In genomic region chr1:184438363-184438762, GRCh38 we compare ENCODE assay signal across 30 cellular contexts.
"Had no signal": no experiment of that assay in that cellular context is flagged by ENCODE, and none has a peak within 500 bp of the region (broad histone marks: within the 10 kb centered on the region; RNA-seq: fewer than 3 reads in every experiment).

No MANE protein-coding gene starts in this region.

- H3K4me3 Mint-ChIP-seq: activated CD4-positive, alpha-beta memory T cell treated with anti-CD3 and anti-CD28 coated beads for 36 hours; activated CD4-positive, alpha-beta T cell treated with anti-CD3 and anti-CD28 coated beads for 36 hours; activated CD4-positive, alpha-beta T cell treated with anti-CD3 and anti-CD28 coated beads, Interleukin-2, amount 10 ng/mL, durations not matched to agents 24 days and 14 days; activated CD8-positive, alpha-beta memory T cell treated with anti-CD3 and anti-CD28 coated beads, Interleukin-2, amount 10 ng/mL, durations not matched to agents 7 days and 5 days; activated CD8-positive, alpha-beta T cell treated with anti-CD3 and anti-CD28 coated beads, Interleukin-2, amount 10 ng/mL, durations not matched to agents 7 days and 5 days; activated naive CD4-positive, alpha-beta T cell treated with anti-CD3 and anti-CD28 coated beads, Interleukin-2, amount 10 ng/mL, durations not matched to agents 7 days and 5 days; activated naive CD8-positive, alpha-beta T cell treated with anti-CD3 and anti-CD28 coated beads, Interleukin-2, amount 10 ng/mL, durations not matched to agents 7 days and 5 days; activated T-helper 1 cell treated with anti-CD3 and anti-CD28 coated beads, Interleukin-12 subunit alpha, Interleukin-12 subunit beta, Interleukin-2, Interleukin-4 antibody, amounts not matched to agents 30 ng/mL and 10 ng/mL and 1 ng/mL, durations not matched to agents 14 hours and 24 hours and 36 hours; brain; central memory CD8-positive, alpha-beta T cell; dendritic cell treated with granulocyte-macrophage colony-stimulating factor and Interleukin-4, amounts not matched to agents 40 ng/mL and 50 ng/mL, for 4 days; endodermal cell had no signal

- H3K27ac ChIP-seq: ascending aorta, breast epithelium, cardiac muscle cell, coronary artery, dorsolateral prefrontal cortex had no signal

- H3K36me3 ChIP-seq: ascending aorta, breast epithelium, cardiac muscle cell had no signal

- H3K36me3 Mint-ChIP-seq: activated CD4-positive, alpha-beta memory T cell treated with anti-CD3 and anti-CD28 coated beads for 36 hours; activated CD8-positive, alpha-beta memory T cell treated with anti-CD3 and anti-CD28 coated beads, Interleukin-2, amount 10 ng/mL, durations not matched to agents 7 days and 5 days; activated naive CD4-positive, alpha-beta T cell treated with anti-CD3 and anti-CD28 coated beads, Interleukin-2, amount 10 ng/mL, durations not matched to agents 7 days and 5 days; activated naive CD4-positive, alpha-beta T cell treated with anti-CD3 and anti-CD28 coated beads, Interleukin-2, amount 50 U/mL, for 72 hours; activated naive CD8-positive, alpha-beta T cell treated with anti-CD3 and anti-CD28 coated beads, Interleukin-2, amount 10 ng/mL, durations not matched to agents 7 days and 5 days had no signal

- H3K4me1 Mint-ChIP-seq: activated CD4-positive, alpha-beta T cell treated with anti-CD3 and anti-CD28 coated beads for 36 hours; activated CD4-positive, alpha-beta T cell treated with anti-CD3 and anti-CD28 coated beads, Interleukin-2, amount 10 ng/mL, durations not matched to agents 24 days and 14 days; activated CD8-positive, alpha-beta memory T cell treated with anti-CD3 and anti-CD28 coated beads, Interleukin-2, amount 10 ng/mL, durations not matched to agents 7 days and 5 days; activated naive CD4-positive, alpha-beta T cell treated with anti-CD3 and anti-CD28 coated beads, Interleukin-2, amount 10 ng/mL, durations not matched to agents 7 days and 5 days; activated naive CD8-positive, alpha-beta T cell treated with anti-CD3 and anti-CD28 coated beads, Interleukin-2, amount 10 ng/mL, durations not matched to agents 7 days and 5 days had no signal

- H3K4me3 ChIP-seq: ascending aorta, breast epithelium, cardiac muscle cell, coronary artery, dorsolateral prefrontal cortex had no signal

- ATAC-seq: activated CD4-positive, alpha-beta T cell treated with anti-CD3 and anti-CD28 coated beads for 36 hours; activated CD8-positive, alpha-beta memory T cell treated with anti-CD3 and anti-CD28 coated beads, Interleukin-2, amount 10 ng/mL, durations not matched to agents 7 days and 5 days; activated CD8-positive, alpha-beta T cell treated with anti-CD3 and anti-CD28 coated beads, Interleukin-2, amount 10 ng/mL, durations not matched to agents 7 days and 5 days; activated naive CD4-positive, alpha-beta T cell treated with anti-CD3 and anti-CD28 coated beads, Interleukin-2, amount 50 U/mL, for 72 hours; esophagus mucosa had no signal

- H3K27me3 ChIP-seq: ascending aorta, breast epithelium, cardiac muscle cell, dorsolateral prefrontal cortex had no signal

- DNase-seq: activated CD4-positive, alpha-beta memory T cell treated with anti-CD3 and anti-CD28 coated beads for 36 hours; activated CD4-positive, alpha-beta T cell treated with anti-CD3 and anti-CD28 coated beads for 36 hours; activated CD4-positive, alpha-beta T cell treated with anti-CD3 and anti-CD28 coated beads, Interleukin-2, amount 10 ng/mL, durations not matched to agents 24 days and 14 days; activated CD4-positive, CD25-positive, alpha-beta regulatory T cell; activated CD4-positive, CD25-positive, alpha-beta regulatory T cell treated with anti-CD3 and anti-CD28 coated beads, Interleukin-2, amount 50 U/mL, for 72 hours; activated CD8-positive, alpha-beta memory T cell treated with anti-CD3 and anti-CD28 coated beads, Interleukin-2, amount 10 ng/mL, durations not matched to agents 7 days and 5 days; activated CD8-positive, alpha-beta memory T cell treated with anti-CD3 and anti-CD28 coated beads, Interleukin-2, amount 50 U/mL, for 4 hours; activated CD8-positive, alpha-beta T cell treated with anti-CD3 and anti-CD28 coated beads, Interleukin-2, amount 10 ng/mL, durations not matched to agents 7 days and 5 days; activated gamma-delta T cell; activated naive CD4-positive, alpha-beta T cell; activated naive CD4-positive, alpha-beta T cell treated with anti-CD3 and anti-CD28 coated beads, Interleukin-2, amount 10 ng/mL, durations not matched to agents 7 days and 5 days; activated naive CD8-positive, alpha-beta T cell treated with anti-CD3 and anti-CD28 coated beads, Interleukin-2, amount 10 ng/mL, durations not matched to agents 7 days and 5 days; activated T-cell treated with anti-CD3 and anti-CD28 coated beads, Interleukin-2, amount 50 U/mL, for 1 hour; activated T-cell treated with anti-CD3 and anti-CD28 coated beads, Interleukin-2, amount 50 U/mL, for 48 hours; dorsolateral prefrontal cortex; effector memory CD4-positive, alpha-beta T cell; endodermal cell; foreskin fibroblast; T-helper 2 cell had no signal

- H3K9me3 ChIP-seq: ascending aorta, breast epithelium had no signal

- H3K9me3 Mint-ChIP-seq: activated CD4-positive, alpha-beta memory T cell treated with anti-CD3 and anti-CD28 coated beads for 36 hours; activated CD4-positive, alpha-beta T cell treated with anti-CD3 and anti-CD28 coated beads, Interleukin-2, amount 10 ng/mL, durations not matched to agents 24 days and 14 days; activated naive CD4-positive, alpha-beta T cell treated with anti-CD3 and anti-CD28 coated beads, Interleukin-2, amount 10 ng/mL, durations not matched to agents 7 days and 5 days; activated naive CD4-positive, alpha-beta T cell treated with anti-CD3 and anti-CD28 coated beads, Interleukin-2, amount 50 U/mL, for 72 hours; activated naive CD8-positive, alpha-beta T cell treated with anti-CD3 and anti-CD28 coated beads, Interleukin-2, amount 10 ng/mL, durations not matched to agents 7 days and 5 days; activated T-helper 1 cell treated with anti-CD3 and anti-CD28 coated beads, Interleukin-12 subunit alpha, Interleukin-12 subunit beta, Interleukin-2, Interleukin-4 antibody, amounts not matched to agents 30 ng/mL and 10 ng/mL and 1 ng/mL, durations not matched to agents 14 hours and 24 hours and 36 hours; activated T-helper 2 cell treated with anti-CD3 and anti-CD28 coated beads, Interferon-gamma antibody, Interleukin-2, Interleukin-4, amounts not matched to agents 10 μg/mL and 5 μg/mL and 100 μg/mL, durations not matched to agents 14 hours and 24 hours and 36 hours; central memory CD8-positive, alpha-beta T cell; dendritic cell treated with granulocyte-macrophage colony-stimulating factor and Interleukin-4, amounts not matched to agents 40 ng/mL and 50 ng/mL, for 4 days had no signal

- H3K4me1 ChIP-seq: ascending aorta, breast epithelium had no signal

- H3K27me3 Mint-ChIP-seq: activated CD4-positive, alpha-beta T cell treated with anti-CD3 and anti-CD28 coated beads for 36 hours; activated CD4-positive, alpha-beta T cell treated with anti-CD3 and anti-CD28 coated beads, Interleukin-2, amount 10 ng/mL, durations not matched to agents 24 days and 14 days; activated naive CD4-positive, alpha-beta T cell treated with anti-CD3 and anti-CD28 coated beads, Interleukin-2, amount 10 ng/mL, durations not matched to agents 7 days and 5 days; activated naive CD8-positive, alpha-beta T cell treated with anti-CD3 and anti-CD28 coated beads, Interleukin-2, amount 10 ng/mL, durations not matched to agents 7 days and 5 days; brain; central memory CD8-positive, alpha-beta T cell; dendritic cell treated with granulocyte-macrophage colony-stimulating factor and Interleukin-4, amounts not matched to agents 40 ng/mL and 50 ng/mL, for 4 days had no signal

- H3K27ac Mint-ChIP-seq: activated CD4-positive, alpha-beta memory T cell treated with anti-CD3 and anti-CD28 coated beads for 36 hours; activated CD4-positive, alpha-beta T cell treated with anti-CD3 and anti-CD28 coated beads for 36 hours; activated CD4-positive, alpha-beta T cell treated with anti-CD3 and anti-CD28 coated beads, Interleukin-2, amount 10 ng/mL, durations not matched to agents 24 days and 14 days; activated CD8-positive, alpha-beta memory T cell treated with anti-CD3 and anti-CD28 coated beads, Interleukin-2, amount 10 ng/mL, durations not matched to agents 7 days and 5 days; activated CD8-positive, alpha-beta T cell treated with anti-CD3 and anti-CD28 coated beads, Interleukin-2, amount 10 ng/mL, durations not matched to agents 7 days and 5 days; activated naive CD4-positive, alpha-beta T cell treated with anti-CD3 and anti-CD28 coated beads, Interleukin-2, amount 10 ng/mL, durations not matched to agents 7 days and 5 days; activated naive CD4-positive, alpha-beta T cell treated with anti-CD3 and anti-CD28 coated beads, Interleukin-2, amount 50 U/mL, for 72 hours; activated naive CD8-positive, alpha-beta T cell treated with anti-CD3 and anti-CD28 coated beads, Interleukin-2, amount 10 ng/mL, durations not matched to agents 7 days and 5 days; activated T-helper 1 cell treated with anti-CD3 and anti-CD28 coated beads, Interleukin-12 subunit alpha, Interleukin-12 subunit beta, Interleukin-2, Interleukin-4 antibody, amounts not matched to agents 30 ng/mL and 10 ng/mL and 1 ng/mL, durations not matched to agents 14 hours and 24 hours and 36 hours; activated T-helper 2 cell treated with anti-CD3 and anti-CD28 coated beads, Interferon-gamma antibody, Interleukin-2, Interleukin-4, amounts not matched to agents 10 μg/mL and 5 μg/mL and 100 μg/mL, durations not matched to agents 14 hours and 24 hours and 36 hours; brain; dendritic cell treated with granulocyte-macrophage colony-stimulating factor and Interleukin-4, amounts not matched to agents 40 ng/mL and 50 ng/mL, for 4 days; endodermal cell had no signal
